In genomic region chr19:32041681-32042292, GRCh38 we compare ENCODE assay signal across 8 cellular contexts.
DNase-seq lines count a peak whose midpoint lies in the region; ATAC-seq, FAIRE-seq and TF ChIP-seq lines count a peak whose summit lies in the region.

No MANE protein-coding gene starts in this region.

- no peak overlapping the region for H3K4me3 ChIP-seq in bronchial epithelial cell (ENCODE audit: low read depth, low read length)

- DNase-seq in D341Med (ENCODE audit: low spot score) (peak; percentile 81), M059J (ENCODE audit: low read depth) (peak; percentile 2), bronchial epithelial cell (ENCODE audit: low read depth) (peak; percentile 3), left kidney (ENCODE audit: low read depth, low spot score) (peak; percentile 82), stromal cell of bone marrow (ENCODE audit: low read depth) (peak; percentile 24), DMS153 treated with DMSO at 0.1 percent for 48 hours (lab: John Stamatoyannopoulos, UW; ENCODE audit: unreplicated experiment) (no peak)

- H3K27me3 ChIP-seq in bronchial epithelial cell (ENCODE audit: control insufficient read depth, insufficient read depth, low read length): no peaks in the 10 kb centered on the region

- TF ChIP-seq CTCF in bronchial epithelial cell (IDR thresholded peaks at IDR 0.05; ENCODE audit: insufficient read depth, low read length, severe bottlenecking): peak; percentile 25

- H3K36me3 ChIP-seq in bronchial epithelial cell (ENCODE audit: control insufficient read depth, insufficient read depth, low read length): no peaks in the 10 kb centered on the region

- no peak for ATAC-seq in GM21825 (IDR thresholded peaks at IDR 0.05; ENCODE audit: unreplicated experiment)
- no peak for ATAC-seq in GM21576 (IDR thresholded peaks at IDR 0.05; ENCODE audit: unreplicated experiment)

- FAIRE-seq in bronchial epithelial cell (lab: Jason Lieb, UNC): no peak
